In the genomic region with DNA sequence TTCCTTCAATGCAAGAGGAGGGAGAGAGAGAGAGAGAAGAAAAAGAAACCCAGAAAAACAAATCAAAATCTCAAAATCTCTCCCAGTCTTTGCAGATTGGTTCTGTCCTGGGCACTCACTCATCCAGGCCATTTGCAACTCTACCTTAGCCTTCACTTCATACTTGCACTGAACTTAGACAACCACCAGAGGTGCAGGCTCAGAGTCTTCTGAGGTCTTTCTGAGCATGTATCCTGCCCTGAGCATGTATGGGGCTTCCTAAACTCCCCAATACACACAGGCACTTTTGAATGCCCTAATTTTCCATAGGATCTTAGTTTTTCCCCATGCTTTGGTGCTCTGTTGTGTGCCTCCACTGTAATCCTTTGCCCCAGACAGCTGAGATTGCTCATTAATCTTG, we compare ENCODE assay signal across 19 cellular contexts. TPM values are rescaled to one million over a fixed set of nuclear protein-coding genes. Genes with fewer than 3 reads are reported as not detected.
DNase-seq lines count a peak whose midpoint lies in the region; ATAC-seq and TF ChIP-seq lines count a peak whose summit lies in the region.
"Had no signal": no experiment of that assay in that cellular context is flagged by ENCODE, and none has a peak within 500 bp of the region (broad histone marks: within the 10 kb centered on the region; RNA-seq: fewer than 3 reads in every experiment).

No MANE protein-coding gene starts in this region.

- ATAC-seq in HG02798 (IDR thresholded peaks at IDR 0.05; ENCODE audit: poor library complexity, unreplicated experiment) (peak; percentile 46), HG03342 (IDR thresholded peaks at IDR 0.05; ENCODE audit: unreplicated experiment) (no peak), HG03196 (IDR thresholded peaks at IDR 0.05; ENCODE audit: unreplicated experiment) (no peak)
- ATAC-seq: PC-3 had no signal

- peaks cover 0 to 4% (median 3%) of the 10 kb centered on the region in 4 donors for H3K9me3 ChIP-seq in liver (ENCODE audit: control insufficient read depth in 4 of 4, low read length in 3 of 4)

- TF ChIP-seq CTCF in GM12873 (IDR thresholded peaks at IDR 0.05; ENCODE audit: insufficient read depth, low read depth, low read length, missing control alignments) = peak; percentile 35
- peak; percentile 4 for TF ChIP-seq CTCF in choroid plexus epithelial cell (conservative IDR thresholded peaks at IDR 0.05; ENCODE audit: low read depth, low read length)
- no peak for TF ChIP-seq CTCF in liver (IDR thresholded peaks at IDR 0.05; ENCODE audit: low read depth, low read length, missing input control)

- H3K4me3 ChIP-seq in choroid plexus epithelial cell (ENCODE audit: low read depth, low read length) (no peak overlapping the region), liver (ENCODE audit: low read depth in 1 of 3, low read length in 3 of 3) (peak overlapping the region; percentile 13 to 50 (median 20))

- peaks cover 4 to 19% (median 10%) of the 10 kb centered on the region in 4 donors for H3K4me1 ChIP-seq in liver (ENCODE audit: control insufficient read depth in 4 of 4, insufficient read depth in 4 of 4, low read length in 3 of 4)

- no peak overlapping the region for H3K9ac ChIP-seq in liver (ENCODE audit: low read depth in 1 of 2, low read length in 2 of 2)

- H3K27ac ChIP-seq in liver (ENCODE audit: low read depth in 1 of 2, low read length in 2 of 2) = no peak overlapping the region

- peaks cover 0 to 15% (median 2%) of the 10 kb centered on the region in 4 donors for H3K36me3 ChIP-seq in liver (ENCODE audit: control insufficient read depth in 4 of 4, insufficient read depth in 3 of 4, low read depth in 1 of 4, low read length in 3 of 4)

- DNase-seq in choroid plexus epithelial cell (ENCODE audit: low read depth) = no peak
- no peak for DNase-seq in KG1 (lab: John Stamatoyannopoulos, UW)
- DNase-seq in activated CD8-positive, alpha-beta memory T cell treated with anti-CD3 and anti-CD28 coated beads, Interleukin-2, amount 50 U/mL, for 4 hours = no peak
- DNase-seq: DMS 273 treated with DMSO at 0.1 percent for 48 hours, EL, MV-4-11, NCI-H146, NCI-H2081 treated with DMSO at 0.1 percent for 48 hours, NCI-H2227 treated with DMSO at 0.1 percent for 48 hours, NCI-H526, PC-3 had no signal

- no peaks in the 10 kb centered on the region for H3K27me3 ChIP-seq in liver (ENCODE audit: control insufficient read depth in 4 of 4, insufficient read depth in 4 of 4, low read length in 3 of 4)

- peak in 1 of 2 donors; percentile 4 for TF ChIP-seq RAD21 in liver (IDR thresholded peaks at IDR 0.05)

TF ChIP-seq in liver, 16 proteins besides CTCF, POLR2A, EP300 and RAD21:
- TF ChIP-seq EGR1 (IDR thresholded peaks at IDR 0.05; ENCODE audit: low read depth in 2 of 2) = no peak
- TF ChIP-seq RXRA (IDR thresholded peaks at IDR 0.05) = no peak
- no peak for TF ChIP-seq YY1 (IDR thresholded peaks at IDR 0.05)
- TF ChIP-seq NR2F2 (IDR thresholded peaks at IDR 0.05) = no peak
- no peak for TF ChIP-seq FOXA1 (IDR thresholded peaks at IDR 0.05)
- TF ChIP-seq SP1 (IDR thresholded peaks at IDR 0.05) = no peak
- TF ChIP-seq, protein P1, sequence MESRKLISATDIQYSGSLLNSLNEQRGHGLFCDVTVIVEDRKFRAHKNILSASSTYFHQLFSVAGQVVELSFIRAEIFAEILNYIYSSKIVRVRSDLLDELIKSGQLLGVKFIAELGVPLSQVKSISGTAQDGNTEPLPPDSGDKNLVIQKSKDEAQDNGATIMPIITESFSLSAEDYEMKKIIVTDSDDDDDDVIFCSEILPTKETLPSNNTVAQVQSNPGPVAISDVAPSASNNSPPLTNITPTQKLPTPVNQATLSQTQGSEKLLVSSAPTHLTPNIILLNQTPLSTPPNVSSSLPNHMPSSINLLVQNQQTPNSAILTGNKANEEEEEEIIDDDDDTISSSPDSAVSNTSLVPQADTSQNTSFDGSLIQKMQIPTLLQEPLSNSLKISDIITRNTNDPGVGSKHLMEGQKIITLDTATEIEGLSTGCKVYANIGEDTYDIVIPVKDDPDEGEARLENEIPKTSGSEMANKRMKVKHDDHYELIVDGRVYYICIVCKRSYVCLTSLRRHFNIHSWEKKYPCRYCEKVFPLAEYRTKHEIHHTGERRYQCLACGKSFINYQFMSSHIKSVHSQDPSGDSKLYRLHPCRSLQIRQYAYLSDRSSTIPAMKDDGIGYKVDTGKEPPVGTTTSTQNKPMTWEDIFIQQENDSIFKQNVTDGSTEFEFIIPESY (IDR thresholded peaks at IDR 0.05) = no peak
- no peak for TF ChIP-seq HNF4A (conservative IDR thresholded peaks at IDR 0.05)
- TF ChIP-seq, protein P2, sequence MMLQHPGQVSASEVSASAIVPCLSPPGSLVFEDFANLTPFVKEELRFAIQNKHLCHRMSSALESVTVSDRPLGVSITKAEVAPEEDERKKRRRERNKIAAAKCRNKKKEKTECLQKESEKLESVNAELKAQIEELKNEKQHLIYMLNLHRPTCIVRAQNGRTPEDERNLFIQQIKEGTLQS (IDR thresholded peaks at IDR 0.05) = no peak
- TF ChIP-seq, protein P3, sequence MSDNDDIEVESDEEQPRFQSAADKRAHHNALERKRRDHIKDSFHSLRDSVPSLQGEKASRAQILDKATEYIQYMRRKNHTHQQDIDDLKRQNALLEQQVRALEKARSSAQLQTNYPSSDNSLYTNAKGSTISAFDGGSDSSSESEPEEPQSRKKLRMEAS (IDR thresholded peaks at IDR 0.05) = no peak
- TF ChIP-seq FOXA2 (IDR thresholded peaks at IDR 0.05) = no peak
- no peak for TF ChIP-seq GABPA (IDR thresholded peaks at IDR 0.05 in 1 of 2, conservative IDR thresholded peaks at IDR 0.05 in 1 of 2)
- no peak for TF ChIP-seq HNF4G (IDR thresholded peaks at IDR 0.05)
- TF ChIP-seq, protein P4, sequence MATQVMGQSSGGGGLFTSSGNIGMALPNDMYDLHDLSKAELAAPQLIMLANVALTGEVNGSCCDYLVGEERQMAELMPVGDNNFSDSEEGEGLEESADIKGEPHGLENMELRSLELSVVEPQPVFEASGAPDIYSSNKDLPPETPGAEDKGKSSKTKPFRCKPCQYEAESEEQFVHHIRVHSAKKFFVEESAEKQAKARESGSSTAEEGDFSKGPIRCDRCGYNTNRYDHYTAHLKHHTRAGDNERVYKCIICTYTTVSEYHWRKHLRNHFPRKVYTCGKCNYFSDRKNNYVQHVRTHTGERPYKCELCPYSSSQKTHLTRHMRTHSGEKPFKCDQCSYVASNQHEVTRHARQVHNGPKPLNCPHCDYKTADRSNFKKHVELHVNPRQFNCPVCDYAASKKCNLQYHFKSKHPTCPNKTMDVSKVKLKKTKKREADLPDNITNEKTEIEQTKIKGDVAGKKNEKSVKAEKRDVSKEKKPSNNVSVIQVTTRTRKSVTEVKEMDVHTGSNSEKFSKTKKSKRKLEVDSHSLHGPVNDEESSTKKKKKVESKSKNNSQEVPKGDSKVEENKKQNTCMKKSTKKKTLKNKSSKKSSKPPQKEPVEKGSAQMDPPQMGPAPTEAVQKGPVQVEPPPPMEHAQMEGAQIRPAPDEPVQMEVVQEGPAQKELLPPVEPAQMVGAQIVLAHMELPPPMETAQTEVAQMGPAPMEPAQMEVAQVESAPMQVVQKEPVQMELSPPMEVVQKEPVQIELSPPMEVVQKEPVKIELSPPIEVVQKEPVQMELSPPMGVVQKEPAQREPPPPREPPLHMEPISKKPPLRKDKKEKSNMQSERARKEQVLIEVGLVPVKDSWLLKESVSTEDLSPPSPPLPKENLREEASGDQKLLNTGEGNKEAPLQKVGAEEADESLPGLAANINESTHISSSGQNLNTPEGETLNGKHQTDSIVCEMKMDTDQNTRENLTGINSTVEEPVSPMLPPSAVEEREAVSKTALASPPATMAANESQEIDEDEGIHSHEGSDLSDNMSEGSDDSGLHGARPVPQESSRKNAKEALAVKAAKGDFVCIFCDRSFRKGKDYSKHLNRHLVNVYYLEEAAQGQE (IDR thresholded peaks at IDR 0.05) = no peak
- no peak for TF ChIP-seq TAF1 (conservative IDR thresholded peaks at IDR 0.05)
- no peak for TF ChIP-seq JUND (IDR thresholded peaks at IDR 0.05)
TF ChIP-seq in liver: peak in this region for 0.

RNA-seq across cellular contexts. Expression of a gene that starts 2.9 kb away (rescaled TPM):
- 100 to 1,000 TPM; 232 to 598 TPM for total RNA-seq in liver
- polyA plus RNA-seq in liver = 100 to 1,000 TPM; 410 to 589 TPM
- total RNA-seq: PC-3 had no signal

RNA-seq across cellular contexts. Expression of a gene that starts 16.7 kb away (rescaled TPM):
- 1 to 10 TPM; 1.5 to 7.2 TPM for total RNA-seq in liver
- polyA plus RNA-seq in liver = 1 to 10 TPM; 4.5 to 7.7 TPM

RNA-seq across cellular contexts. Expression of a gene that starts 28.9 kb away (rescaled TPM):
- under 1 TPM; 0.05 to 0.08 TPM for total RNA-seq in liver
- under 1 TPM in 1 of 2 donors, not detected in 1; 0.05 TPM for polyA plus RNA-seq in liver
- total RNA-seq: LHCN-M2, SK-MEL-5 had no signal

RNA-seq across cellular contexts. Expression of a gene that starts 49.0 kb away (rescaled TPM):
- under 1 TPM in 1 of 2 donors, not detected in 1; 0.08 TPM for total RNA-seq in liver
- polyA plus RNA-seq in liver = under 1 TPM; 0.03 to 0.07 TPM
- total RNA-seq: LHCN-M2, SK-MEL-5 had no signal
- polyA plus RNA-seq: AG04450 had no signal
